Comparison of ENCODE assay signal across 2 cellular contexts in genomic region chr5:39108987-39109386, GRCh38.
TF ChIP-seq lines count a peak whose summit lies in the region.

No MANE protein-coding gene starts in this region.

TF ChIP-seq in A549, 52 proteins besides CTCF, POLR2A, EP300 and RAD21:
- TF ChIP-seq RCOR1 (IDR thresholded peaks at IDR 0.05; ENCODE audit: low read depth, low read length) (no peak), CEBPB (IDR thresholded peaks at IDR 0.05) (no peak), HMGXB4 (CRISPR knock-in tag; IDR thresholded peaks at IDR 0.05; ENCODE audit: borderline replicate concordance) (no peak), NFE2L2 (conservative IDR thresholded peaks at IDR 0.05; ENCODE audit: low read length) (no peak), MYC (IDR thresholded peaks at IDR 0.05; ENCODE audit: borderline replicate concordance, low read length) (no peak), RARB (CRISPR knock-in tag; IDR thresholded peaks at IDR 0.05) (no peak), ELK1 (IDR thresholded peaks at IDR 0.05; ENCODE audit: low read depth, low read length) (no peak), BCL3 (IDR thresholded peaks at IDR 0.05) (no peak), REST (IDR thresholded peaks at IDR 0.05) (no peak), TP53 (CRISPR knock-in tag; IDR thresholded peaks at IDR 0.05) (no peak), CBX8 (IDR thresholded peaks at IDR 0.05) (no peak), CHD4 (IDR thresholded peaks at IDR 0.05; ENCODE audit: borderline replicate concordance) (no peak)

TF ChIP-seq in K562, 482 proteins besides CTCF, POLR2A, EP300 and RAD21:
- no peak for TF ChIP-seq GTF2F1 (IDR thresholded peaks at IDR 0.05; ENCODE audit: low read depth, low read length)
- no peak for TF ChIP-seq TEAD4 (IDR thresholded peaks at IDR 0.05; ENCODE audit: low read length)
- TF ChIP-seq TEAD4 (CRISPR knock-in tag; IDR thresholded peaks at IDR 0.05; ENCODE audit: borderline replicate concordance): no peak
- no peak for TF ChIP-seq CBX3 (IDR thresholded peaks at IDR 0.05; ENCODE audit: borderline replicate concordance in 1 of 2, low read length in 2 of 2)
- TF ChIP-seq USF2 (CRISPR knock-in tag; IDR thresholded peaks at IDR 0.05): no peak
- TF ChIP-seq POU5F1 (IDR thresholded peaks at IDR 0.05; ENCODE audit: borderline replicate concordance, low read depth, low read length, partially characterized antibody): no peak
- TF ChIP-seq CBFB (CRISPR knock-in tag; IDR thresholded peaks at IDR 0.05): no peak
- TF ChIP-seq ATF3 (IDR thresholded peaks at IDR 0.05): no peak
- no peak for TF ChIP-seq ATF3 (CRISPR knock-in tag; conservative IDR thresholded peaks at IDR 0.05)
- no peak for TF ChIP-seq ZNF274 (IDR thresholded peaks at IDR 0.05; ENCODE audit: borderline replicate concordance, low read depth, low read length)
- no peak for TF ChIP-seq GABPB2 (CRISPR knock-in tag; conservative IDR thresholded peaks at IDR 0.05)
- TF ChIP-seq ATF1 (CRISPR knock-in tag; IDR thresholded peaks at IDR 0.05): no peak
- TF ChIP-seq ATF1 (tag; IDR thresholded peaks at IDR 0.05): no peak
- TF ChIP-seq ZBTB7A (IDR thresholded peaks at IDR 0.05; ENCODE audit: borderline replicate concordance, control insufficient read depth, low read depth, low read length): no peak
- TF ChIP-seq ZBTB12 (CRISPR knock-in tag; IDR thresholded peaks at IDR 0.05): no peak
- no peak for TF ChIP-seq CHD2 (IDR thresholded peaks at IDR 0.05; ENCODE audit: low read depth, low read length)
- TF ChIP-seq ZNF551 (CRISPR knock-in tag; IDR thresholded peaks at IDR 0.05): no peak
- no peak for TF ChIP-seq HMBOX1 (IDR thresholded peaks at IDR 0.05)
